In genomic region chr20:45230631-45231030, GRCh38 we compare ENCODE assay signal across 37 cellular contexts. TPM values are rescaled to one million over a fixed set of nuclear protein-coding genes. Genes with fewer than 3 reads are reported as not detected.
"Had no signal": no experiment of that assay in that cellular context is flagged by ENCODE, and none has a peak within 500 bp of the region (broad histone marks: within the 10 kb centered on the region; RNA-seq: fewer than 3 reads in every experiment).

No MANE protein-coding gene starts in this region.

- H3K4me1 ChIP-seq: esophagus squamous epithelium, heart right ventricle, left lung, neural progenitor cell, prostate gland, right atrium auricular region, sigmoid colon, tibial nerve, upper lobe of right lung, uterus had no signal

- H3K4me3 Mint-ChIP-seq: effector memory CD8-positive, alpha-beta T cell; mesothelial cell of epicardium; nephron; neural progenitor cell; stimulated activated memory B cell treated with anti-CD40 and anti-IgM and Interleukin-4, amounts not matched to agents 10 μg/mL and 1 μg/mL and 100 μg/mL, for 72 hours had no signal

- FAIRE-seq: endometrium, islet of Langerhans had no signal

- H3K36me3 ChIP-seq: esophagus squamous epithelium, heart right ventricle, left lung, neural progenitor cell, prostate gland, right atrium auricular region, sigmoid colon, thoracic aorta, tibial nerve, upper lobe of right lung, uterus had no signal

- H3K9me3 ChIP-seq: prostate gland, upper lobe of right lung had no signal

- H3K27me3 ChIP-seq: right atrium auricular region, tibial nerve, upper lobe of right lung, uterus had no signal

- H3K4me1 Mint-ChIP-seq: mesothelial cell of epicardium, nephron, neural progenitor cell had no signal

- H3K9ac ChIP-seq: neural progenitor cell had no signal

- ATAC-seq: effector memory CD8-positive, alpha-beta T cell; heart right ventricle; left cardiac atrium; left lung; mucosa of descending colon; stimulated activated memory B cell treated with anti-CD40 and anti-IgM and Interleukin-4, amounts not matched to agents 10 μg/mL and 1 μg/mL and 100 μg/mL, for 72 hours; stimulated activated naive CD8-positive, alpha-beta T cell treated with anti-CD3 and anti-CD28 coated beads, Interleukin-15, Interleukin-2, amounts not matched to agents 100 U/mL and 50 U/mL, for 24 hours; upper lobe of right lung had no signal

- H2AFZ ChIP-seq: neural progenitor cell had no signal

- H3K9me3 Mint-ChIP-seq: effector memory CD8-positive, alpha-beta T cell had no signal

- H3K36me3 Mint-ChIP-seq: mesothelial cell of epicardium, neural progenitor cell had no signal

- H3K4me3 ChIP-seq: esophagus squamous epithelium, heart right ventricle, left lung, mucosa of descending colon, neural progenitor cell, prostate gland, right atrium auricular region, sigmoid colon, thoracic aorta, tibial nerve, upper lobe of right lung, uterus had no signal

- H3K27ac Mint-ChIP-seq: effector memory CD8-positive, alpha-beta T cell; mesothelial cell of epicardium; naive B cell; nephron; neural progenitor cell; stimulated activated memory B cell treated with anti-CD40 and anti-IgM and Interleukin-4, amounts not matched to agents 10 μg/mL and 1 μg/mL and 100 μg/mL, for 72 hours had no signal

- H3K4me2 ChIP-seq: neural progenitor cell had no signal

- H3K27ac ChIP-seq: esophagus squamous epithelium, heart right ventricle, left lung, neural progenitor cell, prostate gland, right atrium auricular region, sigmoid colon, thoracic aorta, tibial nerve, upper lobe of right lung, uterus had no signal

- DNase-seq: cortex of kidney; effector memory CD8-positive, alpha-beta T cell; erythroblast; esophagus squamous epithelium; foreskin melanocyte; glutamatergic neuron; heart right ventricle; hippocampal formation; left cardiac atrium; left lung; mesenchymal stem cell; mucosa of descending colon; naive B cell; nucleus accumbens; sigmoid colon; stimulated activated CD4-positive, alpha-beta T cell treated with anti-CD3 and anti-CD28 coated beads, Interleukin-2, amount 100 ng/mL, for 24 hours; stimulated activated CD4-positive, alpha-beta T cell treated with anti-CD3 and anti-CD28 coated beads, Interleukin-4, amount 100 ng/mL, for 4 hours; stimulated activated naive CD8-positive, alpha-beta T cell treated with anti-CD3 and anti-CD28 coated beads, Interleukin-15, Interleukin-2, amounts not matched to agents 100 U/mL and 50 U/mL, for 24 hours; substantia nigra; upper lobe of right lung; uterus had no signal

RNA-seq across cellular contexts. Expression of gene SEMG2, which starts 9.5 kb away (rescaled TPM):
- total RNA-seq: dermis microvascular lymphatic vessel endothelial cell, esophagus squamous epithelium, heart right ventricle, kidney epithelial cell, left cardiac atrium, left lung, lower leg skin, lung microvascular endothelial cell, mesothelial cell of epicardium, mucosa of descending colon, osteocyte, right atrium auricular region, sigmoid colon, skeletal muscle tissue, thoracic aorta, tibial nerve, upper lobe of right lung, uterus had no signal
- polyA plus RNA-seq: heart right ventricle, sigmoid colon had no signal

RNA-seq across cellular contexts. Expression of gene SLPI, which starts 23.7 kb away (rescaled TPM):
- total RNA-seq: mesothelial cell of epicardium, osteocyte, skeletal muscle tissue had no signal

RNA-seq across cellular contexts. Expression of gene SEMG1, which starts 23.8 kb away (rescaled TPM):
- total RNA-seq: dermis microvascular lymphatic vessel endothelial cell, esophagus squamous epithelium, heart right ventricle, kidney epithelial cell, left cardiac atrium, lung microvascular endothelial cell, mesothelial cell of epicardium, mucosa of descending colon, osteocyte, right atrium auricular region, sigmoid colon, skeletal muscle tissue, thoracic aorta, tibial nerve, upper lobe of right lung, uterus had no signal
- polyA plus RNA-seq: heart right ventricle had no signal

RNA-seq across cellular contexts. Expression of gene PI3, which starts 55.9 kb away (rescaled TPM):
- total RNA-seq: dermis microvascular lymphatic vessel endothelial cell, kidney epithelial cell, lung microvascular endothelial cell, mesothelial cell of epicardium, osteocyte, right atrium auricular region, sigmoid colon, skeletal muscle tissue, thoracic aorta, tibial nerve, uterus had no signal
